Comparison of ENCODE assay signal across 1 cellular context in the genomic region with DNA sequence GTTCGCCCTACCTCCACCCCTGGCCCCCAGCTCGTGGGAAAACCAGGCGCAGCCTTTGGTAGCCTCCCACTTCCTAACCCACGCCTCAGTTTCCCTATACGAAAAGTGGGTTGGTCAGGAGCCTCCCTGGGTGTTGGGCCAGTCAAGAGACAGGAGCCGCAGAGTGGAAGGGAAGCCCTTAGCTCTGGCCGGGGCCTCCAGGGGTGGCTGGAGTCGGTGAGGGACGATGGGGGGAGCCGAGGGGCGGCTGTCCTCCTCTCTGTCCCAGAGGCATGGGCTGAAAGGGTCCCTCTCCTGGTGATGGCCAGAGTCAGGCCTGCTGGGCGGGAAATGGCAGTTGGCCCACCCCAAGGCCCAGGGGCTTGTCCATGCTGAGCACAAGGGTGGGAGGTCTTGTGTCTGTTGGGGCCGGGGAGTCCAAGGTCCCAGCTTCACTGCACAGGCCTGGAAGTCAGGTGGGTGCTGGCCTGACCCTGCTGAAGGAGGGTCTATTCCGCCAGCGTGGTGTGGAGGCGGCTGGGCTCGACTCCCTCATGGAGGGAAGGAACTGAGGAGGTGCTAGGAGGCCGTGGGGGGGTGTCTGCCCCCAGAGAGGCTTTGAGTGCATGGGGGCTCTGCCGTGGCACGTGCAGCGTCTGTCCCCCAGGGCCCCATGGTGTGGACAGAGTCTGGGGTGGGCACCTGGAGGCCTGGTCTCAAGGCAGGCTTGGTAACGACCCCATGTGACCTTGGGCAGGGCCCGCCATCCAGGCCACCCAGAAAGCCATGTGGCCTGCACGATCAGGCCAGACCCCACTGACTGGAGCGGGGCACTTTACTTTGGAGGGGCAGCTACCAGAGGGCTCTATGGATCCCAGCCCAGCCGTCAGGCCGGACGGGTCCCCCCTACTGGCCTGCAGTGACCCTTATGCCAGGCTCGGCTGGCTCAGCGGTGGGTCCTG.
TF ChIP-seq lines count a peak whose summit lies in the region.

No MANE protein-coding gene starts in this region.

TF ChIP-seq in HepG2, 621 proteins besides CTCF, POLR2A, EP300 and RAD21 (continued from another document and continues in another):
- TF ChIP-seq, protein P1, sequence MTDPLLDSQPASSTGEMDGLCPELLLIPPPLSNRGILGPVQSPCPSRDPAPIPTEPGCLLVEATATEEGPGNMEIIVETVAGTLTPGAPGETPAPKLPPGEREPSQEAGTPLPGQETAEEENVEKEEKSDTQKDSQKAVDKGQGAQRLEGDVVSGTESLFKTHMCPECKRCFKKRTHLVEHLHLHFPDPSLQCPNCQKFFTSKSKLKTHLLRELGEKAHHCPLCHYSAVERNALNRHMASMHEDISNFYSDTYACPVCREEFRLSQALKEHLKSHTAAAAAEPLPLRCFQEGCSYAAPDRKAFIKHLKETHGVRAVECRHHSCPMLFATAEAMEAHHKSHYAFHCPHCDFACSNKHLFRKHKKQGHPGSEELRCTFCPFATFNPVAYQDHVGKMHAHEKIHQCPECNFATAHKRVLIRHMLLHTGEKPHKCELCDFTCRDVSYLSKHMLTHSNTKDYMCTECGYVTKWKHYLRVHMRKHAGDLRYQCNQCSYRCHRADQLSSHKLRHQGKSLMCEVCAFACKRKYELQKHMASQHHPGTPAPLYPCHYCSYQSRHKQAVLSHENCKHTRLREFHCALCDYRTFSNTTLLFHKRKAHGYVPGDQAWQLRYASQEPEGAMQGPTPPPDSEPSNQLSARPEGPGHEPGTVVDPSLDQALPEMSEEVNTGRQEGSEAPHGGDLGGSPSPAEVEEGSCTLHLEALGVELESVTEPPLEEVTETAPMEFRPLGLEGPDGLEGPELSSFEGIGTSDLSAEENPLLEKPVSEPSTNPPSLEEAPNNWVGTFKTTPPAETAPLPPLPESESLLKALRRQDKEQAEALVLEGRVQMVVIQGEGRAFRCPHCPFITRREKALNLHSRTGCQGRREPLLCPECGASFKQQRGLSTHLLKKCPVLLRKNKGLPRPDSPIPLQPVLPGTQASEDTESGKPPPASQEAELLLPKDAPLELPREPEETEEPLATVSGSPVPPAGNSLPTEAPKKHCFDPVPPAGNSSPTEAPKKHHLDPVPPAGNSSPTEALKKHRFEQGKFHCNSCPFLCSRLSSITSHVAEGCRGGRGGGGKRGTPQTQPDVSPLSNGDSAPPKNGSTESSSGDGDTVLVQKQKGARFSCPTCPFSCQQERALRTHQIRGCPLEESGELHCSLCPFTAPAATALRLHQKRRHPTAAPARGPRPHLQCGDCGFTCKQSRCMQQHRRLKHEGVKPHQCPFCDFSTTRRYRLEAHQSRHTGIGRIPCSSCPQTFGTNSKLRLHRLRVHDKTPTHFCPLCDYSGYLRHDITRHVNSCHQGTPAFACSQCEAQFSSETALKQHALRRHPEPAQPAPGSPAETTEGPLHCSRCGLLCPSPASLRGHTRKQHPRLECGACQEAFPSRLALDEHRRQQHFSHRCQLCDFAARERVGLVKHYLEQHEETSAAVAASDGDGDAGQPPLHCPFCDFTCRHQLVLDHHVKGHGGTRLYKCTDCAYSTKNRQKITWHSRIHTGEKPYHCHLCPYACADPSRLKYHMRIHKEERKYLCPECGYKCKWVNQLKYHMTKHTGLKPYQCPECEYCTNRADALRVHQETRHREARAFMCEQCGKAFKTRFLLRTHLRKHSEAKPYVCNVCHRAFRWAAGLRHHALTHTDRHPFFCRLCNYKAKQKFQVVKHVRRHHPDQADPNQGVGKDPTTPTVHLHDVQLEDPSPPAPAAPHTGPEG (CRISPR knock-in tag; IDR thresholded peaks at IDR 0.05) = no peak
- 0 out of 2 replicates have a peak, but pooled peaks have one; percentile 75 for TF ChIP-seq MYC (CRISPR knock-in tag; IDR thresholded peaks at IDR 0.05; ENCODE audit: borderline replicate concordance)
- TF ChIP-seq, protein P2, sequence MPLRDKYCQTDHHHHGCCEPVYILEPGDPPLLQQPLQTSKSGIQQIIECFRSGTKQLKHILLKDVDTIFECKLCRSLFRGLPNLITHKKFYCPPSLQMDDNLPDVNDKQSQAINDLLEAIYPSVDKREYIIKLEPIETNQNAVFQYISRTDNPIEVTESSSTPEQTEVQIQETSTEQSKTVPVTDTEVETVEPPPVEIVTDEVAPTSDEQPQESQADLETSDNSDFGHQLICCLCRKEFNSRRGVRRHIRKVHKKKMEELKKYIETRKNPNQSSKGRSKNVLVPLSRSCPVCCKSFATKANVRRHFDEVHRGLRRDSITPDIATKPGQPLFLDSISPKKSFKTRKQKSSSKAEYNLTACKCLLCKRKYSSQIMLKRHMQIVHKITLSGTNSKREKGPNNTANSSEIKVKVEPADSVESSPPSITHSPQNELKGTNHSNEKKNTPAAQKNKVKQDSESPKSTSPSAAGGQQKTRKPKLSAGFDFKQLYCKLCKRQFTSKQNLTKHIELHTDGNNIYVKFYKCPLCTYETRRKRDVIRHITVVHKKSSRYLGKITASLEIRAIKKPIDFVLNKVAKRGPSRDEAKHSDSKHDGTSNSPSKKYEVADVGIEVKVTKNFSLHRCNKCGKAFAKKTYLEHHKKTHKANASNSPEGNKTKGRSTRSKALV (CRISPR knock-in tag; IDR thresholded peaks at IDR 0.05) = no peak; the same call in 1 of the 2 replicates
- TF ChIP-seq EHMT2 (IDR thresholded peaks at IDR 0.05; ENCODE audit: borderline replicate concordance, low read depth, low read length) = no peak
- TF ChIP-seq CCAR2 (optimal IDR thresholded peaks at IDR 0.05; ENCODE audit: low read depth, low read length) = no peak
- TF ChIP-seq, protein P3, sequence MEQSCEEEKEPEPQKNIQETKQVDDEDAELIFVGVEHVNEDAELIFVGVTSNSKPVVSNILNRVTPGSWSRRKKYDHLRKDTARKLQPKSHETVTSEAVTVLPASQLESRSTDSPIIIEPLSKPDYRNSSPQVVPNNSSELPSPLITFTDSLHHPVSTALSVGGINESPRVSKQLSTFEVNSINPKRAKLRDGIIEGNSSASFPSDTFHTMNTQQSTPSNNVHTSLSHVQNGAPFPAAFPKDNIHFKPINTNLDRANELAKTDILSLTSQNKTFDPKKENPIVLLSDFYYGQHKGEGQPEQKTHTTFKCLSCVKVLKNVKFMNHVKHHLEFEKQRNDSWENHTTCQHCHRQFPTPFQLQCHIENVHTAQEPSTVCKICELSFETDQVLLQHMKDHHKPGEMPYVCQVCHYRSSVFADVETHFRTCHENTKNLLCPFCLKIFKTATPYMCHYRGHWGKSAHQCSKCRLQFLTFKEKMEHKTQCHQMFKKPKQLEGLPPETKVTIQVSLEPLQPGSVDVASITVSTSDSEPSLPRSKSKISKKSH (CRISPR knock-in tag; IDR thresholded peaks at IDR 0.05; ENCODE audit: borderline replicate concordance) = no peak; the same call in 1 of the 2 replicates
- TF ChIP-seq ELF3 (CRISPR knock-in tag; IDR thresholded peaks at IDR 0.05) = no peak
- TF ChIP-seq FLYWCH1 (CRISPR knock-in tag; IDR thresholded peaks at IDR 0.05) = no peak
- TF ChIP-seq ZNF614 (CRISPR knock-in tag; IDR thresholded peaks at IDR 0.05; ENCODE audit: borderline replicate concordance) = peak; percentile 1; the same call in 1 of the 2 replicates
- peak; percentile 3; the same call in 1 of the 2 replicates for TF ChIP-seq HNF4G (IDR thresholded peaks at IDR 0.05; ENCODE audit: borderline replicate concordance, low read depth, low read length)
- TF ChIP-seq HNF4G (CRISPR knock-in tag; IDR thresholded peaks at IDR 0.05; ENCODE audit: borderline replicate concordance, low read depth) = no peak
- TF ChIP-seq ZC3H4 (CRISPR knock-in tag; IDR thresholded peaks at IDR 0.05; ENCODE audit: borderline replicate concordance) = peak; percentile 50; the same call in 1 of the 2 replicates
- TF ChIP-seq, protein P4, sequence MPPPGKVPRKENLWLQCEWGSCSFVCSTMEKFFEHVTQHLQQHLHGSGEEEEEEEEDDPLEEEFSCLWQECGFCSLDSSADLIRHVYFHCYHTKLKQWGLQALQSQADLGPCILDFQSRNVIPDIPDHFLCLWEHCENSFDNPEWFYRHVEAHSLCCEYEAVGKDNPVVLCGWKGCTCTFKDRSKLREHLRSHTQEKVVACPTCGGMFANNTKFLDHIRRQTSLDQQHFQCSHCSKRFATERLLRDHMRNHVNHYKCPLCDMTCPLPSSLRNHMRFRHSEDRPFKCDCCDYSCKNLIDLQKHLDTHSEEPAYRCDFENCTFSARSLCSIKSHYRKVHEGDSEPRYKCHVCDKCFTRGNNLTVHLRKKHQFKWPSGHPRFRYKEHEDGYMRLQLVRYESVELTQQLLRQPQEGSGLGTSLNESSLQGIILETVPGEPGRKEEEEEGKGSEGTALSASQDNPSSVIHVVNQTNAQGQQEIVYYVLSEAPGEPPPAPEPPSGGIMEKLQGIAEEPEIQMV (CRISPR knock-in tag; IDR thresholded peaks at IDR 0.05; ENCODE audit: low read depth) = no peak
- TF ChIP-seq, protein P5, sequence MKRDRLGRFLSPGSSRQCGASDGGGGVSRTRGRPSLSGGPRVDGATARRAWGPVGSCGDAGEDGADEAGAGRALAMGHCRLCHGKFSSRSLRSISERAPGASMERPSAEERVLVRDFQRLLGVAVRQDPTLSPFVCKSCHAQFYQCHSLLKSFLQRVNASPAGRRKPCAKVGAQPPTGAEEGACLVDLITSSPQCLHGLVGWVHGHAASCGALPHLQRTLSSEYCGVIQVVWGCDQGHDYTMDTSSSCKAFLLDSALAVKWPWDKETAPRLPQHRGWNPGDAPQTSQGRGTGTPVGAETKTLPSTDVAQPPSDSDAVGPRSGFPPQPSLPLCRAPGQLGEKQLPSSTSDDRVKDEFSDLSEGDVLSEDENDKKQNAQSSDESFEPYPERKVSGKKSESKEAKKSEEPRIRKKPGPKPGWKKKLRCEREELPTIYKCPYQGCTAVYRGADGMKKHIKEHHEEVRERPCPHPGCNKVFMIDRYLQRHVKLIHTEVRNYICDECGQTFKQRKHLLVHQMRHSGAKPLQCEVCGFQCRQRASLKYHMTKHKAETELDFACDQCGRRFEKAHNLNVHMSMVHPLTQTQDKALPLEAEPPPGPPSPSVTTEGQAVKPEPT (CRISPR knock-in tag; IDR thresholded peaks at IDR 0.05; ENCODE audit: low read depth) = no peak
- TF ChIP-seq KAT8 (CRISPR knock-in tag; IDR thresholded peaks at IDR 0.05) = 0 out of 2 replicates have a peak, but pooled peaks have one; percentile 5
- TF ChIP-seq MTA3 (CRISPR knock-in tag; IDR thresholded peaks at IDR 0.05) = no peak
- TF ChIP-seq ZNF674 (CRISPR knock-in tag; IDR thresholded peaks at IDR 0.05; ENCODE audit: low read depth) = peak; percentile 30; the same call in 1 of the 2 replicates
- 0 out of 2 replicates have a peak, but pooled peaks have one; percentile 4 for TF ChIP-seq TOE1 (CRISPR knock-in tag; IDR thresholded peaks at IDR 0.05)
- TF ChIP-seq, protein P6, sequence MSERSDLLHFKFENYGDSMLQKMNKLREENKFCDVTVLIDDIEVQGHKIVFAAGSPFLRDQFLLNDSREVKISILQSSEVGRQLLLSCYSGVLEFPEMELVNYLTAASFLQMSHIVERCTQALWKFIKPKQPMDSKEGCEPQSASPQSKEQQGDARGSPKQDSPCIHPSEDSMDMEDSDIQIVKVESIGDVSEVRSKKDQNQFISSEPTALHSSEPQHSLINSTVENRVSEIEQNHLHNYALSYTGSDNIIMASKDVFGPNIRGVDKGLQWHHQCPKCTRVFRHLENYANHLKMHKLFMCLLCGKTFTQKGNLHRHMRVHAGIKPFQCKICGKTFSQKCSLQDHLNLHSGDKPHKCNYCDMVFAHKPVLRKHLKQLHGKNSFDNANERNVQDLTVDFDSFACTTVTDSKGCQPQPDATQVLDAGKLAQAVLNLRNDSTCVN (CRISPR knock-in tag; IDR thresholded peaks at IDR 0.05; ENCODE audit: borderline replicate concordance) = peak; percentile 44; the same call in 1 of the 2 replicates
- TF ChIP-seq ZNF629 (CRISPR knock-in tag; conservative IDR thresholded peaks at IDR 0.05) = peak; percentile 75; the same call in 1 of the 2 replicates
- TF ChIP-seq, protein P7, sequence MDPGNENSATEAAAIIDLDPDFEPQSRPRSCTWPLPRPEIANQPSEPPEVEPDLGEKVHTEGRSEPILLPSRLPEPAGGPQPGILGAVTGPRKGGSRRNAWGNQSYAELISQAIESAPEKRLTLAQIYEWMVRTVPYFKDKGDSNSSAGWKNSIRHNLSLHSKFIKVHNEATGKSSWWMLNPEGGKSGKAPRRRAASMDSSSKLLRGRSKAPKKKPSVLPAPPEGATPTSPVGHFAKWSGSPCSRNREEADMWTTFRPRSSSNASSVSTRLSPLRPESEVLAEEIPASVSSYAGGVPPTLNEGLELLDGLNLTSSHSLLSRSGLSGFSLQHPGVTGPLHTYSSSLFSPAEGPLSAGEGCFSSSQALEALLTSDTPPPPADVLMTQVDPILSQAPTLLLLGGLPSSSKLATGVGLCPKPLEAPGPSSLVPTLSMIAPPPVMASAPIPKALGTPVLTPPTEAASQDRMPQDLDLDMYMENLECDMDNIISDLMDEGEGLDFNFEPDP (CRISPR knock-in tag; conservative IDR thresholded peaks at IDR 0.05) = 0 out of 2 replicates have a peak, but pooled peaks have one; percentile 46
- TF ChIP-seq, protein P8, sequence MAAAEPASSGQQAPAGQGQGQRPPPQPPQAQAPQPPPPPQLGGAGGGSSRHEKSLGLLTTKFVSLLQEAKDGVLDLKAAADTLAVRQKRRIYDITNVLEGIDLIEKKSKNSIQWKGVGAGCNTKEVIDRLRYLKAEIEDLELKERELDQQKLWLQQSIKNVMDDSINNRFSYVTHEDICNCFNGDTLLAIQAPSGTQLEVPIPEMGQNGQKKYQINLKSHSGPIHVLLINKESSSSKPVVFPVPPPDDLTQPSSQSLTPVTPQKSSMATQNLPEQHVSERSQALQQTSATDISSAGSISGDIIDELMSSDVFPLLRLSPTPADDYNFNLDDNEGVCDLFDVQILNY (CRISPR knock-in tag; conservative IDR thresholded peaks at IDR 0.05) = peak; percentile 38; the same call in 1 of the 2 replicates
- no peak; the same call in none of the 2 replicates for TF ChIP-seq ZNF441 (CRISPR knock-in tag; IDR thresholded peaks at IDR 0.05; ENCODE audit: borderline replicate concordance)
- TF ChIP-seq SMYD3 (CRISPR knock-in tag; IDR thresholded peaks at IDR 0.05) = no peak
- TF ChIP-seq ZMAT3 (CRISPR knock-in tag; conservative IDR thresholded peaks at IDR 0.05) = no peak; the same call in 1 of the 2 replicates
- TF ChIP-seq, protein P9, sequence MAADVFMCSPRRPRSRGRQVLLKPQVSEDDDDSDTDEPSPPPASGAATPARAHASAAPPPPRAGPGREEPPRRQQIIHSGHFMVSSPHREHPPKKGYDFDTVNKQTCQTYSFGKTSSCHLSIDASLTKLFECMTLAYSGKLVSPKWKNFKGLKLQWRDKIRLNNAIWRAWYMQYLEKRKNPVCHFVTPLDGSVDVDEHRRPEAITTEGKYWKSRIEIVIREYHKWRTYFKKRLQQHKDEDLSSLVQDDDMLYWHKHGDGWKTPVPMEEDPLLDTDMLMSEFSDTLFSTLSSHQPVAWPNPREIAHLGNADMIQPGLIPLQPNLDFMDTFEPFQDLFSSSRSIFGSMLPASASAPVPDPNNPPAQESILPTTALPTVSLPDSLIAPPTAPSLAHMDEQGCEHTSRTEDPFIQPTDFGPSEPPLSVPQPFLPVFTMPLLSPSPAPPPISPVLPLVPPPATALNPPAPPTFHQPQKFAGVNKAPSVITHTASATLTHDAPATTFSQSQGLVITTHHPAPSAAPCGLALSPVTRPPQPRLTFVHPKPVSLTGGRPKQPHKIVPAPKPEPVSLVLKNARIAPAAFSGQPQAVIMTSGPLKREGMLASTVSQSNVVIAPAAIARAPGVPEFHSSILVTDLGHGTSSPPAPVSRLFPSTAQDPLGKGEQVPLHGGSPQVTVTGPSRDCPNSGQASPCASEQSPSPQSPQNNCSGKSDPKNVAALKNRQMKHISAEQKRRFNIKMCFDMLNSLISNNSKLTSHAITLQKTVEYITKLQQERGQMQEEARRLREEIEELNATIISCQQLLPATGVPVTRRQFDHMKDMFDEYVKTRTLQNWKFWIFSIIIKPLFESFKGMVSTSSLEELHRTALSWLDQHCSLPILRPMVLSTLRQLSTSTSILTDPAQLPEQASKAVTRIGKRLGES (CRISPR knock-in tag; IDR thresholded peaks at IDR 0.05; ENCODE audit: borderline replicate concordance) = no peak
